ENCODE assay signal across 22 cellular contexts in the genomic region with DNA sequence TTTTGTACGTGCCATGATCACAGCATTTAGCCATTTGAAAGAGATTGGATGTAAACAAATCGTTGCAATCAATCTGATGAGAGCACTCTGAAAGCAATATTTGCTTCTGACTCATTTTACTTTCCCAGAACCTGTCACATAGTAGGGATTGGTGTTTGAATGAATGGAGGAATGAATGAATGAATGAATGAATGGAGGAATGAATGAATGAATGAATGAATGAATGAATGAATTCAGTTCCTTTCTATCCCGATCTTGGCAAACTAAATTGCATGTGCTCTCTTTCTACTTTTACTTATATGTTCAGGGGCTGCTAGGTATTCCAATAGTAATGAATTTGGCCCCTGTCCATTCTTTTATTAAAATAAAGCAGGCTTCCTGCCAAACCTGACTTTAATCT.
DNase-seq lines count a peak whose midpoint lies in the region; ATAC-seq, FAIRE-seq and TF ChIP-seq lines count a peak whose summit lies in the region.
"Had no signal": no experiment of that assay in that cellular context is flagged by ENCODE, and none has a peak within 500 bp of the region (broad histone marks: within the 10 kb centered on the region; RNA-seq: fewer than 3 reads in every experiment).

No MANE protein-coding gene starts in this region.

- TF ChIP-seq CTCF in LNCaP clone FGC (IDR thresholded peaks at IDR 0.05; ENCODE audit: control insufficient read depth, extremely low read depth, insufficient read depth) (no peak), K562 (IDR thresholded peaks at IDR 0.05 in 2 of 3, conservative IDR thresholded peaks at IDR 0.05 in 1 of 3; ENCODE audit: insufficient read depth in 2 of 3, low read depth in 1 of 3, low read length in 3 of 3) (no peak), mesothelial cell of epicardium (IDR thresholded peaks at IDR 0.05; ENCODE audit: unreplicated experiment) (no peak)

- H3K9ac ChIP-seq in K562 (ENCODE audit: insufficient read depth in 1 of 2, low read depth in 2 of 2, low read length in 2 of 2): no peak overlapping the region
- H3K9ac ChIP-seq: BLaER1 treated with 17β-estradiol and CSF1 and Interleukin-3, amounts not matched to agents 10 nM and 100 nM had no signal

- POLR2A ChIA-PET in K562 (lab: Yijun Ruan, JAX): no interaction called here
- POLR2A ChIA-PET in activated CD4-positive, alpha-beta T cell treated with anti-CD3 and anti-CD28 coated beads for 36 hours (lab: Charles Lee): no interaction called here

- H3K27ac ChIP-seq in K562 (ENCODE audit: extremely low read depth, low read depth, low read length): no peak overlapping the region
- H3K27ac ChIP-seq: 22Rv1; A549; BLaER1 treated with 17β-estradiol and CSF1 and Interleukin-3, amounts not matched to agents 10 nM and 100 nM; C4-2B had no signal

- peak overlapping the region; percentile 8 for H3K27ac Mint-ChIP-seq in mesothelial cell of epicardium
- no peak overlapping the region for H3K27ac Mint-ChIP-seq in activated CD4-positive, alpha-beta T cell treated with anti-CD3 and anti-CD28 coated beads for 36 hours
- H3K27ac Mint-ChIP-seq: B cell; CD4-positive, alpha-beta T cell; CD8-positive, alpha-beta T cell had no signal

- WGBS in K562 (ENCODE audit: insufficient coverage, low coverage, missing lambda C conversion rate): 2% methylated on average over 3 of the region's 3 CpGs

- H3K79me2 ChIP-seq in K562 (ENCODE audit: control insufficient read depth, insufficient read depth, low read length): no peaks in the 10 kb centered on the region

- intact Hi-C loops in K562 (cut with micrococcal nuclease): no loop called here
- intact Hi-C loops in activated CD4-positive, alpha-beta T cell treated with anti-CD3 and anti-CD28 coated beads for 36 hours (cut with DNase I, micrococcal nuclease): no loop called here

- peak; percentile 3 for DNase-seq in LNCaP clone FGC (ENCODE audit: low read depth)
- no peak for DNase-seq in K562 (ENCODE audit: extremely low read depth in 1 of 4, low spot score in 3 of 4)
- no peak for DNase-seq in mesothelial cell of epicardium (ENCODE audit: low spot score in 2 of 2, unreplicated experiment in 2 of 2)
- DNase-seq in NCI-H510A treated with DMSO at 0.1 percent for 48 hours (lab: John Stamatoyannopoulos, UW): no peak
- no peak for DNase-seq in activated CD4-positive, alpha-beta T cell treated with anti-CD3 and anti-CD28 coated beads for 36 hours
- DNase-seq: AML-193; Caco-2; Calu3; CD4-positive, alpha-beta T cell; CD8-positive, alpha-beta T cell; DMS79 treated with DMSO at 0.1 percent for 48 hours; GF-D8 had no signal

- H3K9me3 ChIP-seq in K562 (replicated peaks; ENCODE audit: control insufficient read depth, insufficient read depth, low read depth, low read length): no peaks in the 10 kb centered on the region
- H3K9me3 ChIP-seq: A549; BLaER1 treated with 17β-estradiol and CSF1 and Interleukin-3, amounts not matched to agents 10 nM and 100 nM; Caco-2 had no signal

- no peak for TF ChIP-seq POLR2A in K562 (conservative IDR thresholded peaks at IDR 0.05)

- no TSS peak for BruUV-seq in K562 (replicated peaks; lab: Mats Ljungman, UMichigan)

- CTCF ChIA-PET in K562 (lab: Yijun Ruan, JAX; ENCODE audit: low intra/inter-chr PET ratio): no interaction called here
- CTCF ChIA-PET in activated CD4-positive, alpha-beta T cell treated with anti-CD3 and anti-CD28 coated beads for 36 hours (lab: Charles Lee): no interaction called here

- peaks cover 53% of the 10 kb centered on the region for H3K4me1 Mint-ChIP-seq in mesothelial cell of epicardium
- H3K4me1 Mint-ChIP-seq in activated CD4-positive, alpha-beta T cell treated with anti-CD3 and anti-CD28 coated beads for 36 hours: no peaks in the 10 kb centered on the region
- H3K4me1 Mint-ChIP-seq: B cell had no signal

- no peaks in the 10 kb centered on the region for H4K20me1 ChIP-seq in K562 (replicated peaks; ENCODE audit: control insufficient read depth, insufficient read depth, low read length)
- H4K20me1 ChIP-seq: BLaER1 treated with 17β-estradiol and CSF1 and Interleukin-3, amounts not matched to agents 10 nM and 100 nM had no signal

- in situ Hi-C loops in K562 (cut with MboI): no loop called here

- ATAC-seq in K562: no peak
- ATAC-seq in activated CD4-positive, alpha-beta T cell treated with anti-CD3 and anti-CD28 coated beads for 36 hours: no peak
- ATAC-seq: A549; CD8-positive, alpha-beta T cell had no signal

- TF ChIP-seq RAD21 in K562 (CRISPR knock-in tag; conservative IDR thresholded peaks at IDR 0.05 in 1 of 2, IDR thresholded peaks at IDR 0.05 in 1 of 2): no peak

- no peaks in the 10 kb centered on the region for H3K4me1 ChIP-seq in K562 (replicated peaks in 1 of 2; ENCODE audit: control insufficient read depth in 2 of 2, insufficient read depth in 2 of 2, low read length in 2 of 2)
- H3K4me1 ChIP-seq: A549; BLaER1 treated with 17β-estradiol and CSF1 and Interleukin-3, amounts not matched to agents 10 nM and 100 nM; Caco-2 had no signal

- H2AFZ ChIP-seq in K562 (ENCODE audit: low read depth, low read length): no peak overlapping the region

- FAIRE-seq in K562 (lab: Jason Lieb, UNC): no peak
- FAIRE-seq: A549, D721Med, G401.6, GM12892, GM18507, GM19239 had no signal

- H3K4me3 ChIP-seq in LNCaP clone FGC (ENCODE audit: low read depth, low read length): no peak overlapping the region
- H3K4me3 ChIP-seq in K562: no peak overlapping the region
- H3K4me3 ChIP-seq: A549; BLaER1 treated with 17β-estradiol and CSF1 and Interleukin-3, amounts not matched to agents 10 nM and 100 nM had no signal

- H3K27me3 ChIP-seq in K562 (ENCODE audit: control insufficient read depth in 2 of 2, insufficient read depth in 2 of 2, low read length in 2 of 2): no peaks in the 10 kb centered on the region
- H3K27me3 ChIP-seq: BLaER1 treated with 17β-estradiol and CSF1 and Interleukin-3, amounts not matched to agents 10 nM and 100 nM had no signal

- no peaks in the 10 kb centered on the region for H3K36me3 Mint-ChIP-seq in mesothelial cell of epicardium
- H3K36me3 Mint-ChIP-seq in activated CD4-positive, alpha-beta T cell treated with anti-CD3 and anti-CD28 coated beads for 36 hours (ENCODE audit: low read depth): no peaks in the 10 kb centered on the region
- H3K36me3 Mint-ChIP-seq: CD8-positive, alpha-beta T cell had no signal

- peaks cover 2% of the 10 kb centered on the region for H3K27me3 Mint-ChIP-seq in mesothelial cell of epicardium (ENCODE audit: low read depth)
- peaks cover 11% of the 10 kb centered on the region for H3K27me3 Mint-ChIP-seq in activated CD4-positive, alpha-beta T cell treated with anti-CD3 and anti-CD28 coated beads for 36 hours
- H3K27me3 Mint-ChIP-seq: B cell had no signal

- no peak for TF ChIP-seq EP300 in K562 (IDR thresholded peaks at IDR 0.05; ENCODE audit: low read length)

- H3K9me3 Mint-ChIP-seq in mesothelial cell of epicardium: peaks cover 4% of the 10 kb centered on the region
- H3K9me3 Mint-ChIP-seq in activated CD4-positive, alpha-beta T cell treated with anti-CD3 and anti-CD28 coated beads for 36 hours (ENCODE audit: low read depth): no peaks in the 10 kb centered on the region
- H3K9me3 Mint-ChIP-seq: CD4-positive, alpha-beta T cell had no signal

- no peak overlapping the region for H3K4me3 Mint-ChIP-seq in mesothelial cell of epicardium
- H3K4me3 Mint-ChIP-seq in activated CD4-positive, alpha-beta T cell treated with anti-CD3 and anti-CD28 coated beads for 36 hours: no peak overlapping the region
- H3K4me3 Mint-ChIP-seq: B cell; CD4-positive, alpha-beta T cell; CD8-positive, alpha-beta T cell had no signal

- H3K9me1 ChIP-seq in K562 (ENCODE audit: control insufficient read depth, insufficient read depth, low read length): no peaks in the 10 kb centered on the region

- no peaks in the 10 kb centered on the region for H3K36me3 ChIP-seq in K562 (ENCODE audit: control insufficient read depth, insufficient read depth, low read length)
- H3K36me3 ChIP-seq: BLaER1 treated with 17β-estradiol and CSF1 and Interleukin-3, amounts not matched to agents 10 nM and 100 nM had no signal

- no peak overlapping the region for H3K4me2 ChIP-seq in K562 (ENCODE audit: insufficient read depth, low read length)
- H3K4me2 ChIP-seq: A549; BLaER1 treated with 17β-estradiol and CSF1 and Interleukin-3, amounts not matched to agents 10 nM and 100 nM had no signal

TF ChIP-seq in K562, 482 proteins besides CTCF, POLR2A, EP300 and RAD21:
- TF ChIP-seq, protein P1, sequence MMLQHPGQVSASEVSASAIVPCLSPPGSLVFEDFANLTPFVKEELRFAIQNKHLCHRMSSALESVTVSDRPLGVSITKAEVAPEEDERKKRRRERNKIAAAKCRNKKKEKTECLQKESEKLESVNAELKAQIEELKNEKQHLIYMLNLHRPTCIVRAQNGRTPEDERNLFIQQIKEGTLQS (IDR thresholded peaks at IDR 0.05): no peak
- TF ChIP-seq, protein P1 (CRISPR knock-in tag; conservative IDR thresholded peaks at IDR 0.05): no peak
- TF ChIP-seq ZNF24 (IDR thresholded peaks at IDR 0.05): peak; percentile 93
- TF ChIP-seq, protein P2, sequence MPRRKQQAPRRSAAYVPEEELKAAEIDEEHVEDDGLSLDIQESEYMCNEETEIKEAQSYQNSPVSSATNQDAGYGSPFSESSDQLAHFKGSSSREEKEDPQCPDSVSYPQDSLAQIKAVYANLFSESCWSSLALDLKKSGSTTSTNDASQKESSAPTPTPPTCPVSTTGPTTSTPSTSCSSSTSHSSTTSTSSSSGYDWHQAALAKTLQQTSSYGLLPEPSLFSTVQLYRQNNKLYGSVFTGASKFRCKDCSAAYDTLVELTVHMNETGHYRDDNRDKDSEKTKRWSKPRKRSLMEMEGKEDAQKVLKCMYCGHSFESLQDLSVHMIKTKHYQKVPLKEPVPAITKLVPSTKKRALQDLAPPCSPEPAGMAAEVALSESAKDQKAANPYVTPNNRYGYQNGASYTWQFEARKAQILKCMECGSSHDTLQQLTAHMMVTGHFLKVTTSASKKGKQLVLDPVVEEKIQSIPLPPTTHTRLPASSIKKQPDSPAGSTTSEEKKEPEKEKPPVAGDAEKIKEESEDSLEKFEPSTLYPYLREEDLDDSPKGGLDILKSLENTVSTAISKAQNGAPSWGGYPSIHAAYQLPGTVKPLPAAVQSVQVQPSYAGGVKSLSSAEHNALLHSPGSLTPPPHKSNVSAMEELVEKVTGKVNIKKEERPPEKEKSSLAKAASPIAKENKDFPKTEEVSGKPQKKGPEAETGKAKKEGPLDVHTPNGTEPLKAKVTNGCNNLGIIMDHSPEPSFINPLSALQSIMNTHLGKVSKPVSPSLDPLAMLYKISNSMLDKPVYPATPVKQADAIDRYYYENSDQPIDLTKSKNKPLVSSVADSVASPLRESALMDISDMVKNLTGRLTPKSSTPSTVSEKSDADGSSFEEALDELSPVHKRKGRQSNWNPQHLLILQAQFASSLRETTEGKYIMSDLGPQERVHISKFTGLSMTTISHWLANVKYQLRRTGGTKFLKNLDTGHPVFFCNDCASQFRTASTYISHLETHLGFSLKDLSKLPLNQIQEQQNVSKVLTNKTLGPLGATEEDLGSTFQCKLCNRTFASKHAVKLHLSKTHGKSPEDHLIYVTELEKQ (CRISPR knock-in tag; IDR thresholded peaks at IDR 0.05): no peak
